Comparison of ENCODE assay signal across 1 cellular context in genomic region chr20:61949363-61949713, GRCh38.
TF ChIP-seq lines count a peak whose summit lies in the region.

No MANE protein-coding gene starts in this region.

TF ChIP-seq in A549, 52 proteins besides CTCF, POLR2A, EP300 and RAD21 (continued from another document):
- TF ChIP-seq PBX3 (IDR thresholded peaks at IDR 0.05): no peak
- TF ChIP-seq ELK1 (IDR thresholded peaks at IDR 0.05; ENCODE audit: low read depth, low read length): no peak
